In the genomic region with DNA sequence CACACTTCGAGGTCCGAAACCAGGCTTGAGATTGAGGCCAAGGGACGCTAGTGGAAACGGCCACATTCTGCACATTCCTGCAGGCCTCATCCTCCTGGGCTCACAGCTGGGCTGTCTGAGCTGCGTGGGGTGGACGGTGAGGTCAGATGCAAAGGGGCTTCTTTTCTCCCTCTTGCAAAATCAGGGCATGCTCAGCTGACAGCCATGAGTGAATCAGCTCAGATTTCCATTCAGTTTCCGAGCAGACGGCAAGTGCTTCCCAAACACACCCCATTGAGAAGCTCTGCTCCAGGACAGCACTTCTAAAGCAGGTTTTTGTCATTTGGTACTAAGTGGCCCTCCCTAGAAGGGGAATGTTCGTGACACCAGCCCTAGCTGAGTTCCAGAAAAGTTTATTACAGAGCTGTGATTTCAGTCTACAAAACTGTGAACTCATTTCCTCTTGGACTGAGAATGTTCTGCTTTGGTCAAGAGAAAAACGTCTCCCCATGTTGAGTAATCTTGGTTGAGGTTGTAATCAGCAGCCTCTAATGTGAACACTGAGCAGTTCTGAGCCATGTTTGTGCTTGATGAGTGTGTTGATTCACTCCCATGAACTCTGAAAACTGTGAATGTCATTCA, we compare ENCODE assay signal across 12 cellular contexts. TPM values are rescaled to one million over a fixed set of nuclear protein-coding genes. Genes with fewer than 3 reads are reported as not detected.
DNase-seq lines count a peak whose midpoint lies in the region; ATAC-seq and TF ChIP-seq lines count a peak whose summit lies in the region.
"Had no signal": no experiment of that assay in that cellular context is flagged by ENCODE, and none has a peak within 500 bp of the region (broad histone marks: within the 10 kb centered on the region; RNA-seq: fewer than 3 reads in every experiment).

No MANE protein-coding gene starts in this region.

- intact Hi-C loops in CD14-positive monocyte (cut with micrococcal nuclease) = no loop called here
- intact Hi-C loops in left ventricle myocardium superior (cut with micrococcal nuclease) = no loop called here

- peaks cover 18 to 41% (median 19%) of the 10 kb centered on the region in 3 donors for H3K27me3 Mint-ChIP-seq in CD14-positive monocyte (ENCODE audit: low read depth in 3 of 3)

- H3K27ac Mint-ChIP-seq in CD14-positive monocyte = peak overlapping the region; percentile 89 to 93 (median 92)
- H3K27ac Mint-ChIP-seq: activated T-helper 1 cell treated with anti-CD3 and anti-CD28 coated beads, Interleukin-12 subunit alpha, Interleukin-12 subunit beta, Interleukin-2, Interleukin-4 antibody, amounts not matched to agents 30 ng/mL and 10 ng/mL and 1 ng/mL, durations not matched to agents 14 hours and 24 hours and 36 hours had no signal

- TF ChIP-seq CTCF in CD14-positive monocyte (IDR thresholded peaks at IDR 0.05) = no peak

- DNase-seq in CD14-positive monocyte (ENCODE audit: low spot score) (peak; percentile 53), astrocyte of the hippocampus (ENCODE audit: low read depth, low spot score) (peak; percentile 82), left ventricle myocardium superior (peak; percentile 58), pons (ENCODE audit: low spot score) (peak; percentile 64), NCI-H2081 treated with DMSO at 0.1 percent for 48 hours (lab: John Stamatoyannopoulos, UW) (no peak), NCI-H146 (lab: John Stamatoyannopoulos, UW) (no peak), NCI-H2107 (lab: John Stamatoyannopoulos, UW) (no peak)
- no peak for DNase-seq in activated CD4-positive, CD25-positive, alpha-beta regulatory T cell treated with anti-CD3 and anti-CD28 coated beads, Interleukin-2, amount 50 U/mL, for 72 hours
- DNase-seq: glutamatergic neuron, NCI-H1048, SW 1271 had no signal

- peak; percentile 88 for ATAC-seq in left ventricle myocardium superior

- H3K9me3 Mint-ChIP-seq in CD14-positive monocyte = peaks cover 0 to 14% (median 5%) of the 10 kb centered on the region in 7 donors
- H3K9me3 Mint-ChIP-seq: activated T-helper 1 cell treated with anti-CD3 and anti-CD28 coated beads, Interleukin-12 subunit alpha, Interleukin-12 subunit beta, Interleukin-2, Interleukin-4 antibody, amounts not matched to agents 30 ng/mL and 10 ng/mL and 1 ng/mL, durations not matched to agents 14 hours and 24 hours and 36 hours had no signal

- H3K4me1 Mint-ChIP-seq in CD14-positive monocyte = peaks cover 41% of the 10 kb centered on the region

- peak overlapping the region; percentile 11 to 75 for H3K4me3 Mint-ChIP-seq in CD14-positive monocyte
- H3K4me3 Mint-ChIP-seq: activated T-helper 1 cell treated with anti-CD3 and anti-CD28 coated beads, Interleukin-12 subunit alpha, Interleukin-12 subunit beta, Interleukin-2, Interleukin-4 antibody, amounts not matched to agents 30 ng/mL and 10 ng/mL and 1 ng/mL, durations not matched to agents 14 hours and 24 hours and 36 hours had no signal

- H3K36me3 Mint-ChIP-seq in CD14-positive monocyte = no peaks in the 10 kb centered on the region

RNA-seq across cellular contexts. Expression of a gene that starts 10.0 kb away (rescaled TPM):
- polyA plus RNA-seq in CD14-positive monocyte = not detected
- total RNA-seq in left ventricle myocardium superior = 20.9 TPM
- total RNA-seq: activated T-helper 1 cell treated with anti-CD3 and anti-CD28 coated beads, Interleukin-12 subunit alpha, Interleukin-12 subunit beta, Interleukin-2, Interleukin-4 antibody, amounts not matched to agents 30 ng/mL and 10 ng/mL and 1 ng/mL, durations not matched to agents 14 hours and 24 hours and 36 hours had no signal

Comparison
In these comparisons a context has a peak if more than half of its experiments do, and no peak if none do; other contexts are left out.
1. DNase-seq: peak in CD14-positive monocyte (single experiment), astrocyte of the hippocampus (single experiment), left ventricle myocardium superior (single experiment) and pons (single experiment); none in NCI-H2081 treated with DMSO at 0.1 percent for 48 hours (single experiment), NCI-H146 (single experiment), activated CD4-positive, CD25-positive, alpha-beta regulatory T cell treated with anti-CD3 and anti-CD28 coated beads, Interleukin-2, amount 50 U/mL, for 72 hours (single experiment) and NCI-H2107 (single experiment).